Comparison of ENCODE assay signal across 8 cellular contexts in the genomic region with DNA sequence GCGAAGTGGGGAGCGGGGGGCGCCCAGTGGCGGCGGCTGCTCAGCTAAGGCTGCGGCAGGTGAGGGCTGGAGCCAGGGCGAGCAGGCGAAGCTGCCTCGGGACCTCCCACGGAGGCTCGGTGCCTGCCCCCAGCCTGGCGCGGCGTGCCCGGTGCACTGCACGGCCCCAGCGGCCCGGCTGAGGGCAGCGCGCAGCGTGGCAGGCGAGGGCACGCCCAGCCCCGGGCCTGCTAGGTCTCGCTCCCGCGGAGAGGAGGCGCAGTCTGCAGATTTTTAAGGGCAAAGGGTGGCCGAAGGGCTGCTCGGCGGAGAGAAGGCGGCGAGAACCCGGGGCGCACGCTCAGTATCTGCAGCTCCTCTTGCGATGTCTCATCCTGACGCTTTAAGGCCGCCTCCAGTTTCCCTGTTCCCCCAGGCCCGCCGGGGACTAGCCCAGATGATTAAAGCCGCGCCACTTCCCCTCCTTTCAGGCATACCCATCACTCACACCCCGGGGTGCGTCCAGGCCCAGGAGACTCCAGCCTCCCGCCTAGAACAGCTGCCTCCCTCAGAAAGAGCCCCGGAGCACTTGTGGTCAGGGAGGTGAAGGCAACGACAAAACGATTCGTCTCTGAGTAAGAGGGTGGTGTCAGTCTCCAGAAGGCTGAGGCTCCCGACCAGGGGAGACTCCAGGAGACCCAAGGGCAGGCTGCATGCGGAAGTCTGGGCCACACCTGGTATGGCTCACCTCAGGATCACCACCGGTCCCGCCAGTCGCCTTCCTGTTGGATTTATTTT. TPM values are rescaled to one million over a fixed set of nuclear protein-coding genes. Genes with fewer than 3 reads are reported as not detected.
DNase-seq lines count a peak whose midpoint lies in the region; ATAC-seq lines count a peak whose summit lies in the region.

A gene with protein sequence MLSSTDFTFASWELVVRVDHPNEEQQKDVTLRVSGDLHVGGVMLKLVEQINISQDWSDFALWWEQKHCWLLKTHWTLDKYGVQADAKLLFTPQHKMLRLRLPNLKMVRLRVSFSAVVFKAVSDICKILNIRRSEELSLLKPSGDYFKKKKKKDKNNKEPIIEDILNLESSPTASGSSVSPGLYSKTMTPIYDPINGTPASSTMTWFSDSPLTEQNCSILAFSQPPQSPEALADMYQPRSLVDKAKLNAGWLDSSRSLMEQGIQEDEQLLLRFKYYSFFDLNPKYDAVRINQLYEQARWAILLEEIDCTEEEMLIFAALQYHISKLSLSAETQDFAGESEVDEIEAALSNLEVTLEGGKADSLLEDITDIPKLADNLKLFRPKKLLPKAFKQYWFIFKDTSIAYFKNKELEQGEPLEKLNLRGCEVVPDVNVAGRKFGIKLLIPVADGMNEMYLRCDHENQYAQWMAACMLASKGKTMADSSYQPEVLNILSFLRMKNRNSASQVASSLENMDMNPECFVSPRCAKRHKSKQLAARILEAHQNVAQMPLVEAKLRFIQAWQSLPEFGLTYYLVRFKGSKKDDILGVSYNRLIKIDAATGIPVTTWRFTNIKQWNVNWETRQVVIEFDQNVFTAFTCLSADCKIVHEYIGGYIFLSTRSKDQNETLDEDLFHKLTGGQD (minus strand): TSS at position 158 of the 777 bp plus-strand sequence. CDS start 3,476 bp downstream, outside the sequence.

- H3K4me1 Mint-ChIP-seq in activated naive CD8-positive, alpha-beta T cell treated with anti-CD3 and anti-CD28 coated beads, Interleukin-2, amount 10 ng/mL, durations not matched to agents 7 days and 5 days: peaks cover 5% of the 10 kb centered on the region

- H3K9ac ChIP-seq in rectal smooth muscle tissue (ENCODE audit: low read length): no peak within 1 kb of the TSS

- POLR2A ChIA-PET in activated naive CD8-positive, alpha-beta T cell treated with anti-CD3 and anti-CD28 coated beads, Interleukin-2, amount 10 ng/mL, durations not matched to agents 7 days and 5 days (lab: Charles Lee): interaction anchor here (0.5 kb wide), 1 partner anchor 597 kb away, joined by 3 read pairs; no protein-coding TSS in a partner anchor

- peak; percentile 60 for ATAC-seq in HG03135 (IDR thresholded peaks at IDR 0.05; ENCODE audit: unreplicated experiment)
- ATAC-seq in activated naive CD8-positive, alpha-beta T cell treated with anti-CD3 and anti-CD28 coated beads, Interleukin-2, amount 10 ng/mL, durations not matched to agents 7 days and 5 days (ENCODE audit: low read depth): peak; percentile 86
- peak; percentile 97 for ATAC-seq in left ventricle myocardium superior
- ATAC-seq in HG02623 (IDR thresholded peaks at IDR 0.05; ENCODE audit: unreplicated experiment): no peak

- H3K4me1 ChIP-seq in rectal smooth muscle tissue (ENCODE audit: control insufficient read depth, insufficient read depth, low read length): no peaks in the 10 kb centered on the region

- no peaks in the 10 kb centered on the region for H3K27me3 ChIP-seq in rectal smooth muscle tissue (ENCODE audit: control insufficient read depth, insufficient read depth, low read length)

- peak; percentile 65 for DNase-seq in activated CD8-positive, alpha-beta memory T cell treated with anti-CD3 and anti-CD28 coated beads for 24 hours
- no peak for DNase-seq in activated CD8-positive, alpha-beta memory T cell treated with anti-CD3 and anti-CD28 coated beads, Interleukin-2, amount 50 U/mL, for 4 hours
- DNase-seq in NCI-H774 (lab: John Stamatoyannopoulos, UW) (peak; percentile 74), left ventricle myocardium superior (peak; percentile 71)
- peak; percentile 44 for DNase-seq in activated naive CD8-positive, alpha-beta T cell treated with anti-CD3 and anti-CD28 coated beads, Interleukin-2, amount 10 ng/mL, durations not matched to agents 7 days and 5 days

- no peaks in the 10 kb centered on the region for H3K9me3 Mint-ChIP-seq in activated naive CD8-positive, alpha-beta T cell treated with anti-CD3 and anti-CD28 coated beads, Interleukin-2, amount 10 ng/mL, durations not matched to agents 7 days and 5 days

- intact Hi-C loops in left ventricle myocardium superior (cut with micrococcal nuclease): no loop called here

- peaks cover 45% of the 10 kb centered on the region for H3K27me3 Mint-ChIP-seq in activated naive CD8-positive, alpha-beta T cell treated with anti-CD3 and anti-CD28 coated beads, Interleukin-2, amount 10 ng/mL, durations not matched to agents 7 days and 5 days

- peak within 1 kb of the TSS; percentile 67 for H3K4me3 ChIP-seq in rectal smooth muscle tissue (ENCODE audit: low read length)

- no peaks in the 10 kb centered on the region for H3K36me3 ChIP-seq in rectal smooth muscle tissue (ENCODE audit: control insufficient read depth, insufficient read depth, low read length)

- H3K27ac ChIP-seq in rectal smooth muscle tissue (ENCODE audit: low read depth, low read length): no peak within 1 kb of the TSS

- H3K27ac Mint-ChIP-seq in activated naive CD8-positive, alpha-beta T cell treated with anti-CD3 and anti-CD28 coated beads, Interleukin-2, amount 10 ng/mL, durations not matched to agents 7 days and 5 days: no peak within 1 kb of the TSS

- H3K36me3 Mint-ChIP-seq in activated naive CD8-positive, alpha-beta T cell treated with anti-CD3 and anti-CD28 coated beads, Interleukin-2, amount 10 ng/mL, durations not matched to agents 7 days and 5 days: no peaks in the 10 kb centered on the region

- H3K4me3 Mint-ChIP-seq in activated naive CD8-positive, alpha-beta T cell treated with anti-CD3 and anti-CD28 coated beads, Interleukin-2, amount 10 ng/mL, durations not matched to agents 7 days and 5 days: peak within 1 kb of the TSS; percentile 69

RNA-seq across cellular contexts. Expression of the gene that starts here (rescaled TPM):
- total RNA-seq in activated naive CD8-positive, alpha-beta T cell treated with anti-CD3 and anti-CD28 coated beads, Interleukin-2, amount 10 ng/mL, durations not matched to agents 7 days and 5 days: not detected
- 1.1 TPM for total RNA-seq in left ventricle myocardium superior

Comparison
In these comparisons a context has a peak if more than half of its experiments do, and no peak if none do; other contexts are left out.
1. Peak in DNase-seq and ATAC-seq in activated naive CD8-positive, alpha-beta T cell treated with anti-CD3 and anti-CD28 coated beads, Interleukin-2, amount 10 ng/mL, durations not matched to agents 7 days and 5 days; RNA of the gene not detected or under 1 TPM.